Comparison of ENCODE assay signal across 8 cellular contexts in genomic region chr5:150449491-150450339, GRCh38. TPM values are rescaled to one million over a fixed set of nuclear protein-coding genes. Genes with fewer than 3 reads are reported as not detected.
DNase-seq lines count a peak whose midpoint lies in the region; ATAC-seq and TF ChIP-seq lines count a peak whose summit lies in the region.

RPS14 (minus strand) TSS chr5:150449739; CDS start chr5:150447733, 2,006 bp downstream.

- ATAC-seq in activated T-helper 17 cell treated with anti-CD3 and anti-CD28 coated beads, Interleukin-2, amount 50 U/mL, for 72 hours (replicated peaks) = peak; percentile 95
- ATAC-seq in stimulated activated naive CD8-positive, alpha-beta T cell treated with anti-CD3 and anti-CD28 coated beads, Interleukin-15, amount 100 ng/mL, for 72 hours = peak; percentile 96

- DNase-seq in ELF-1 (ENCODE audit: low read depth, low spot score) = peak; percentile 98
- DNase-seq in GOT3 (lab: John Stamatoyannopoulos, UW) = peak; percentile 93
- DNase-seq in RPMI8226 = peak; percentile 95
- peak; percentile 95 for DNase-seq in fibroblast of pulmonary artery (ENCODE audit: low read depth)
- peak; percentile 88 for DNase-seq in nephron progenitor cell
- DNase-seq in stimulated activated naive CD8-positive, alpha-beta T cell treated with anti-CD3 and anti-CD28 coated beads, Interleukin-15, amount 100 ng/mL, for 72 hours = peak; percentile 94

- peak within 1 kb of the TSS; percentile 95 for H3K4me3 Mint-ChIP-seq in activated T-helper 17 cell treated with anti-CD3 and anti-CD28 coated beads, Interleukin-2, amount 50 U/mL, for 72 hours
- H3K4me3 Mint-ChIP-seq in nephron progenitor cell = peak within 1 kb of the TSS; percentile 97
- H3K4me3 Mint-ChIP-seq in stimulated activated naive CD8-positive, alpha-beta T cell treated with anti-CD3 and anti-CD28 coated beads, Interleukin-15, amount 100 ng/mL, for 72 hours = peak within 1 kb of the TSS; percentile 88 to 94

- no peaks in the 10 kb centered on the region for H3K9me3 Mint-ChIP-seq in activated T-helper 17 cell treated with anti-CD3 and anti-CD28 coated beads, Interleukin-2, amount 50 U/mL, for 72 hours
- H3K9me3 Mint-ChIP-seq in nephron progenitor cell = peaks cover 21% of the 10 kb centered on the region
- no peaks in the 10 kb centered on the region for H3K9me3 Mint-ChIP-seq in stimulated activated naive CD8-positive, alpha-beta T cell treated with anti-CD3 and anti-CD28 coated beads, Interleukin-15, amount 100 ng/mL, for 72 hours

- H3K27ac Mint-ChIP-seq in activated T-helper 17 cell treated with anti-CD3 and anti-CD28 coated beads, Interleukin-2, amount 50 U/mL, for 72 hours = peak within 1 kb of the TSS; percentile 98
- H3K27ac Mint-ChIP-seq in nephron progenitor cell = peak within 1 kb of the TSS; percentile 100
- peak within 1 kb of the TSS; percentile 99 to 100 for H3K27ac Mint-ChIP-seq in stimulated activated naive CD8-positive, alpha-beta T cell treated with anti-CD3 and anti-CD28 coated beads, Interleukin-15, amount 100 ng/mL, for 72 hours

- H3K36me3 Mint-ChIP-seq in activated T-helper 17 cell treated with anti-CD3 and anti-CD28 coated beads, Interleukin-2, amount 50 U/mL, for 72 hours (ENCODE audit: low read depth) = peaks cover 51% of the 10 kb centered on the region
- peaks cover 44% of the 10 kb centered on the region for H3K36me3 Mint-ChIP-seq in nephron progenitor cell (ENCODE audit: low read depth)

- peak within 1 kb of the TSS; percentile 96 for H3K4me3 ChIP-seq in fibroblast of pulmonary artery (replicated peaks; ENCODE audit: low read depth, low read length)

- H3K4me1 Mint-ChIP-seq in activated T-helper 17 cell treated with anti-CD3 and anti-CD28 coated beads, Interleukin-2, amount 50 U/mL, for 72 hours = peaks cover 25% of the 10 kb centered on the region
- peaks cover 35% of the 10 kb centered on the region for H3K4me1 Mint-ChIP-seq in nephron progenitor cell
- peaks cover 34% of the 10 kb centered on the region for H3K4me1 Mint-ChIP-seq in stimulated activated naive CD8-positive, alpha-beta T cell treated with anti-CD3 and anti-CD28 coated beads, Interleukin-15, amount 100 ng/mL, for 72 hours

- TF ChIP-seq CTCF in LNCAP (IDR thresholded peaks at IDR 0.05) = peak; percentile 90
- peak; percentile 78 for TF ChIP-seq CTCF in fibroblast of pulmonary artery (IDR thresholded peaks at IDR 0.05; ENCODE audit: low read length, missing control alignments)
- peak; percentile 94 for TF ChIP-seq CTCF in nephron progenitor cell (IDR thresholded peaks at IDR 0.05)

- no peaks in the 10 kb centered on the region for H3K27me3 Mint-ChIP-seq in activated T-helper 17 cell treated with anti-CD3 and anti-CD28 coated beads, Interleukin-2, amount 50 U/mL, for 72 hours
- H3K27me3 Mint-ChIP-seq in nephron progenitor cell (ENCODE audit: low read depth, poor library complexity) = no peaks in the 10 kb centered on the region
- H3K27me3 Mint-ChIP-seq in stimulated activated naive CD8-positive, alpha-beta T cell treated with anti-CD3 and anti-CD28 coated beads, Interleukin-15, amount 100 ng/mL, for 72 hours = no peaks in the 10 kb centered on the region

RNA-seq across cellular contexts. Expression of gene RPS14, which starts in this region (rescaled TPM):
- 1,000 to 10,000 TPM; 2,772 to 2,939 TPM for total RNA-seq in activated T-helper 17 cell treated with anti-CD3 and anti-CD28 coated beads, Interleukin-2, amount 50 U/mL, for 72 hours

Comparison
In these comparisons a context has a peak if more than half of its experiments do, and no peak if none do; other contexts are left out.
1. Peak in every context shown above with its lines: DNase-seq, ATAC-seq and H3K4me3 ChIP-seq.